ENCODE assay signal across 8 cellular contexts in genomic region chr6:30570760-30571084, GRCh38. TPM values are rescaled to one million over a fixed set of nuclear protein-coding genes. Genes with fewer than 3 reads are reported as not detected.
DNase-seq lines count a peak whose midpoint lies in the region; ATAC-seq and TF ChIP-seq lines count a peak whose summit lies in the region.

No MANE protein-coding gene starts in this region.

- ATAC-seq in GM18508 (IDR thresholded peaks at IDR 0.05; ENCODE audit: insufficient read depth, unreplicated experiment) (peak; percentile 10), HG02610 (IDR thresholded peaks at IDR 0.05; ENCODE audit: unreplicated experiment) (peak; percentile 8), esophagus mucosa (peak; percentile 17), omental fat pad (ENCODE audit: low FRiP score) (peak; percentile 22)

- no peak for TF ChIP-seq CTCF in omental fat pad (IDR thresholded peaks at IDR 0.05)

- DNase-seq in RKO (ENCODE audit: low spot score) (peak; percentile 47), omental fat pad (ENCODE audit: low spot score) (no peak), cerebellum (ENCODE audit: low spot score) (no peak), kidney glomerular epithelial cell (lab: John Stamatoyannopoulos, UW) (no peak), iPS-NIHi7 (ENCODE audit: extremely low spot score) (no peak)

RNA-seq across cellular contexts. Expression of gene ABCF1, which starts 0.5 kb away (rescaled TPM):
- total RNA-seq in esophagus mucosa, result 27.1 TPM
- total RNA-seq in omental fat pad, result 10 to 100 TPM; 34.4 to 86.0 (median 51.1) TPM
- total RNA-seq in cerebellum, result 15.4 TPM

RNA-seq across cellular contexts. Expression of gene PRR3, which starts 13.6 kb away (rescaled TPM):
- total RNA-seq in esophagus mucosa (3.5 TPM), omental fat pad (10 to 100 TPM in 1 of 4 donors, 1 to 10 TPM in 3; 5.0 to 10.4 (median 7.5) TPM), cerebellum (15.6 TPM)

RNA-seq across cellular contexts. Expression of gene GNL1, which starts 14.4 kb away (rescaled TPM):
- total RNA-seq in esophagus mucosa (32.5 TPM), omental fat pad (10 to 100 TPM; 40.1 to 50.6 (median 43.7) TPM), cerebellum (33.2 TPM)

RNA-seq across cellular contexts. Expression of gene PPP1R10, which starts 46.3 kb away (rescaled TPM):
- total RNA-seq in esophagus mucosa (30.0 TPM), omental fat pad (10 to 100 TPM; 26.3 to 89.4 (median 42.0) TPM), cerebellum (26.9 TPM)

RNA-seq across cellular contexts. Expression of gene MRPS18B, which starts 46.9 kb away (rescaled TPM):
- total RNA-seq in esophagus mucosa, result 48.2 TPM
- 10 to 100 TPM; 35.7 to 67.4 (median 43.0) TPM for total RNA-seq in omental fat pad
- total RNA-seq in cerebellum, result 51.7 TPM
